In genomic region chr9:124899845-124900244, GRCh38 we compare ENCODE assay signal across 1 cellular context.
TF ChIP-seq lines count a peak whose summit lies in the region.

No MANE protein-coding gene starts in this region.

TF ChIP-seq in K562, 482 proteins besides CTCF, POLR2A, EP300 and RAD21 (continued from another document and continues in another):
- TF ChIP-seq ATF3 (IDR thresholded peaks at IDR 0.05): no peak
- TF ChIP-seq ATF3 (CRISPR knock-in tag; conservative IDR thresholded peaks at IDR 0.05): 0 out of 2 replicates have a peak, but pooled peaks have one; percentile 36
- TF ChIP-seq E2F1 (CRISPR knock-in tag; IDR thresholded peaks at IDR 0.05): no peak
- TF ChIP-seq MGA (IDR thresholded peaks at IDR 0.05): peak; percentile 88
- TF ChIP-seq ZBTB7A (IDR thresholded peaks at IDR 0.05; ENCODE audit: borderline replicate concordance, control insufficient read depth, low read depth, low read length): no peak
- TF ChIP-seq USF1 (CRISPR knock-in tag; IDR thresholded peaks at IDR 0.05): no peak
- peak in 1 of 2 experiments; percentile 57; a peak in 1 of 3 replicates for TF ChIP-seq CBX3 (IDR thresholded peaks at IDR 0.05; ENCODE audit: borderline replicate concordance in 1 of 2, low read length in 2 of 2)
- TF ChIP-seq POLR2H (tag; IDR thresholded peaks at IDR 0.05; ENCODE audit: low read depth): no peak
- TF ChIP-seq CAMTA2 (CRISPR knock-in tag; conservative IDR thresholded peaks at IDR 0.05): no peak
- TF ChIP-seq GMEB1 (CRISPR knock-in tag; IDR thresholded peaks at IDR 0.05): no peak
- no peak for TF ChIP-seq U2AF1 (optimal IDR thresholded peaks at IDR 0.05; ENCODE audit: low read depth, low read length)
- no peak for TF ChIP-seq ZNF277 (CRISPR knock-in tag; IDR thresholded peaks at IDR 0.05; ENCODE audit: borderline replicate concordance)
- no peak for TF ChIP-seq ZNF780A (CRISPR knock-in tag; IDR thresholded peaks at IDR 0.05)
- TF ChIP-seq HNRNPH1 (optimal IDR thresholded peaks at IDR 0.05; ENCODE audit: low read depth, low read length): no peak
- peak; percentile 94 for TF ChIP-seq C11orf30 (IDR thresholded peaks at IDR 0.05; ENCODE audit: low read depth)
- TF ChIP-seq NR2C1 (IDR thresholded peaks at IDR 0.05): no peak
- no peak for TF ChIP-seq NR2C1 (tag; IDR thresholded peaks at IDR 0.05)
- TF ChIP-seq CTBP1 (IDR thresholded peaks at IDR 0.05; ENCODE audit: borderline replicate concordance): peak; percentile 73
- 0 out of 4 replicates have a peak, but pooled peaks of 1 of the 2 experiments have one; percentile 43 for TF ChIP-seq ARNT (IDR thresholded peaks at IDR 0.05)
- no peak for TF ChIP-seq DIDO1 (tag; IDR thresholded peaks at IDR 0.05; ENCODE audit: low read depth)
- TF ChIP-seq SOX6 (IDR thresholded peaks at IDR 0.05): peak; percentile 56; the same call in 1 of the 2 replicates
- TF ChIP-seq KDM1A (IDR thresholded peaks at IDR 0.05): peak; percentile 72 to 75
- TF ChIP-seq ELF2 (CRISPR knock-in tag; IDR thresholded peaks at IDR 0.05): no peak
- TF ChIP-seq TCF3 (CRISPR knock-in tag; IDR thresholded peaks at IDR 0.05): peak; percentile 91
- TF ChIP-seq SMAD2 (IDR thresholded peaks at IDR 0.05; ENCODE audit: low read depth, low read length): no peak
- no peak for TF ChIP-seq ZNF764 (CRISPR knock-in tag; IDR thresholded peaks at IDR 0.05; ENCODE audit: low read depth)
- TF ChIP-seq BRD9 (IDR thresholded peaks at IDR 0.05; ENCODE audit: low read depth, partially characterized antibody): no peak
- no peak for TF ChIP-seq ERF (CRISPR knock-in tag; IDR thresholded peaks at IDR 0.05)
- no peak for TF ChIP-seq ZFP30 (CRISPR knock-in tag; IDR thresholded peaks at IDR 0.05; ENCODE audit: borderline replicate concordance)
- TF ChIP-seq ATF6 (CRISPR knock-in tag; IDR thresholded peaks at IDR 0.05): no peak
- no peak for TF ChIP-seq CBX5 (IDR thresholded peaks at IDR 0.05; ENCODE audit: borderline replicate concordance, low read depth)
- TF ChIP-seq MYC (IDR thresholded peaks at IDR 0.05; ENCODE audit: low read depth, low read length): peak; percentile 77
- no peak for TF ChIP-seq MYC (CRISPR knock-in tag; IDR thresholded peaks at IDR 0.05; ENCODE audit: borderline replicate concordance, low read depth)
- TF ChIP-seq SAP30 (IDR thresholded peaks at IDR 0.05; ENCODE audit: borderline replicate concordance, insufficient read depth, low read depth, low read length, poor library complexity, severe bottlenecking): no peak
- no peak for TF ChIP-seq CBX2 (IDR thresholded peaks at IDR 0.05; ENCODE audit: insufficient read depth, low read length, poor library complexity, severe bottlenecking)
- no peak for TF ChIP-seq FOXP4 (CRISPR knock-in tag; IDR thresholded peaks at IDR 0.05; ENCODE audit: borderline replicate concordance)
- TF ChIP-seq NFRKB (IDR thresholded peaks at IDR 0.05; ENCODE audit: low read depth): no peak
